In the genomic region with DNA sequence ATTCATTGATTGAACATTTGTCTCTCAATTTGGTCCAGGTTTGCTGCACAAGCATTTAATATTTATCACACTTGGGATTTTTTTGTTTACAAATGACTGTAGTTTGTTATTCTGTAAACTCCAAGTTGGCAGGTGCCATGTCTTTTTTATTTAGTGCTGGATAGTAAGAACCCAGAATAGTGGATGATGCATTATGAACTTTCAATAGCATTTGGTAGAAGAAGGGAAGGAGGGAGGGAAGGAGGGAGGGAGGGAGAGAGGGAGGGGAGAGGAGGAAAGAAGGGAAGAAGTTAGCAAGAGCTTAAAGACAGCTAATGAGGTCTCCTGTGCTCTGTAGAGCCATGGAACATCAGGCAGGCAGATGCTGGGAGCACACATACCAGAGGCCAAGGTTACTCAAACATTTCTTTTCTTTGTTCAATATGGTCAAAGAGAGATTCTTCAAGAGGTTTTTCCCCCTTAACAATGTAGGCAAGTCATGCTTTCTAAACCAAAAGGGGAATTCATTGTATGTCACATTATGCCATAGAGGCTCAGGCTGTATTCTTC, we compare ENCODE assay signal across 13 cellular contexts. TPM values are rescaled to one million over a fixed set of nuclear protein-coding genes. Genes with fewer than 3 reads are reported as not detected.
DNase-seq lines count a peak whose midpoint lies in the region; ATAC-seq, FAIRE-seq and TF ChIP-seq lines count a peak whose summit lies in the region.
"Had no signal": no experiment of that assay in that cellular context is flagged by ENCODE, and none has a peak within 500 bp of the region (broad histone marks: within the 10 kb centered on the region; RNA-seq: fewer than 3 reads in every experiment).

No MANE protein-coding gene starts in this region.

- no peak overlapping the region for H3K27ac ChIP-seq in HepG2 (ENCODE audit: extremely low read length, insufficient read depth, low read length)
- no peak overlapping the region for H3K27ac ChIP-seq in right lobe of liver
- peak overlapping the region; percentile 55 for H3K27ac ChIP-seq in caudate nucleus (ENCODE audit: low read depth, low read length)
- H3K27ac ChIP-seq in psoas muscle, result no peak overlapping the region
- H3K27ac ChIP-seq in smooth muscle cell (ENCODE audit: low read depth), result no peak overlapping the region
- H3K27ac ChIP-seq: HL-60 had no signal

- H3K4me3 ChIP-seq in HepG2 (replicated peaks in 1 of 3; ENCODE audit: insufficient read depth in 1 of 3, low read depth in 2 of 3, low read length in 3 of 3) (no peak overlapping the region), right lobe of liver (no peak overlapping the region), psoas muscle (no peak overlapping the region), smooth muscle cell (no peak overlapping the region)

- no peaks in the 10 kb centered on the region for H3K9me3 Mint-ChIP-seq in activated CD4-positive, alpha-beta memory T cell treated with anti-CD3 and anti-CD28 coated beads, Interleukin-2, amount 10 ng/mL, durations not matched to agents 7 days and 5 days
- H3K9me3 Mint-ChIP-seq in natural killer cell, result no peaks in the 10 kb centered on the region

- POLR2A ChIA-PET in HepG2 (lab: Yijun Ruan, JAX), result no interaction called here
- POLR2A ChIA-PET in activated CD4-positive, alpha-beta memory T cell treated with anti-CD3 and anti-CD28 coated beads, Interleukin-2, amount 10 ng/mL, durations not matched to agents 7 days and 5 days (lab: Charles Lee), result no interaction called here

- no peak for DNase-seq in HepG2 (ENCODE audit: low spot score)
- DNase-seq in right lobe of liver, result no peak
- no peak for DNase-seq in caudate nucleus (lab: John Stamatoyannopoulos, UW)
- no peak for DNase-seq in psoas muscle
- no peak for DNase-seq in activated CD4-positive, alpha-beta memory T cell treated with anti-CD3 and anti-CD28 coated beads, Interleukin-2, amount 10 ng/mL, durations not matched to agents 7 days and 5 days
- no peak for DNase-seq in smooth muscle cell (lab: John Stamatoyannopoulos, UW; ENCODE audit: unreplicated experiment)
- DNase-seq in natural killer cell, result no peak
- DNase-seq: CD8-positive, alpha-beta memory T cell; DMS53; GF-D8 had no signal

- H3K9ac ChIP-seq in HepG2 (ENCODE audit: insufficient read depth, low read depth, low read length) (no peak overlapping the region), smooth muscle cell (ENCODE audit: low read depth) (no peak overlapping the region)

- H3F3A ChIP-seq in smooth muscle cell (ENCODE audit: low read depth), result no peaks in the 10 kb centered on the region

- no peaks in the 10 kb centered on the region for H3K27me3 Mint-ChIP-seq in activated CD4-positive, alpha-beta memory T cell treated with anti-CD3 and anti-CD28 coated beads, Interleukin-2, amount 10 ng/mL, durations not matched to agents 7 days and 5 days
- H3K27me3 Mint-ChIP-seq in natural killer cell (ENCODE audit: low read depth in 2 of 2), result peaks cover 7 to 14% of the 10 kb centered on the region in 2 donors
- H3K27me3 Mint-ChIP-seq: CD8-positive, alpha-beta memory T cell had no signal

- no peak for TF ChIP-seq RAD21 in HepG2 (CRISPR knock-in tag; IDR thresholded peaks at IDR 0.05)

- H3K4me3 Mint-ChIP-seq in activated CD4-positive, alpha-beta memory T cell treated with anti-CD3 and anti-CD28 coated beads, Interleukin-2, amount 10 ng/mL, durations not matched to agents 7 days and 5 days, result no peak overlapping the region
- no peak overlapping the region for H3K4me3 Mint-ChIP-seq in natural killer cell
- H3K4me3 Mint-ChIP-seq: CD8-positive, alpha-beta memory T cell had no signal

- H4K20me1 ChIP-seq in HepG2 (ENCODE audit: insufficient read depth, low read length), result no peaks in the 10 kb centered on the region
- H4K20me1 ChIP-seq in smooth muscle cell (ENCODE audit: low read depth), result no peaks in the 10 kb centered on the region

- in situ Hi-C loops in HepG2 (cut with HindIII; ENCODE audit: extremely low pct_ligation_motif_present, low pct_unique_long_range_greater_than_20kb), result no loop called here

- CTCF ChIA-PET in HepG2 (lab: Yijun Ruan, JAX; ENCODE audit: low intra/inter-chr PET ratio, low total read pairs), result no interaction called here
- CTCF ChIA-PET in activated CD4-positive, alpha-beta memory T cell treated with anti-CD3 and anti-CD28 coated beads, Interleukin-2, amount 10 ng/mL, durations not matched to agents 7 days and 5 days (lab: Charles Lee), result no interaction called here

- H3K4me2 ChIP-seq in HepG2 (ENCODE audit: low read depth, low read length), result no peak overlapping the region
- H3K4me2 ChIP-seq in smooth muscle cell, result no peak overlapping the region

- no peak overlapping the region for H2AFZ ChIP-seq in HepG2 (ENCODE audit: low read length)
- no peak overlapping the region for H2AFZ ChIP-seq in smooth muscle cell (ENCODE audit: low read depth)

- BruUV-seq in HepG2 (replicated peaks; lab: Mats Ljungman, UMichigan), result no TSS peak

- H3K9me3 ChIP-seq in HepG2 (ENCODE audit: low read length) (no peaks in the 10 kb centered on the region), right lobe of liver (no peaks in the 10 kb centered on the region), psoas muscle (no peaks in the 10 kb centered on the region), smooth muscle cell (replicated peaks; ENCODE audit: low read depth) (no peaks in the 10 kb centered on the region)

- no peaks in the 10 kb centered on the region for H3K79me2 ChIP-seq in HepG2 (ENCODE audit: insufficient read depth, low read length)
- no peaks in the 10 kb centered on the region for H3K79me2 ChIP-seq in smooth muscle cell (ENCODE audit: low read depth)

- H3K4me1 ChIP-seq in HepG2 (ENCODE audit: insufficient read depth, low read length) (no peaks in the 10 kb centered on the region), right lobe of liver (no peaks in the 10 kb centered on the region), psoas muscle (peaks cover 3% of the 10 kb centered on the region), smooth muscle cell (ENCODE audit: low read depth) (no peaks in the 10 kb centered on the region)

- FAIRE-seq in HepG2 (lab: Jason Lieb, UNC), result no peak
- FAIRE-seq: H54 had no signal

- no peaks in the 10 kb centered on the region for H3K4me1 Mint-ChIP-seq in activated CD4-positive, alpha-beta memory T cell treated with anti-CD3 and anti-CD28 coated beads, Interleukin-2, amount 10 ng/mL, durations not matched to agents 7 days and 5 days
- no peaks in the 10 kb centered on the region for H3K4me1 Mint-ChIP-seq in natural killer cell
- H3K4me1 Mint-ChIP-seq: CD8-positive, alpha-beta memory T cell had no signal

- TF ChIP-seq POLR2A in HepG2 (IDR thresholded peaks at IDR 0.05; ENCODE audit: insufficient read depth in 1 of 2, low read depth in 2 of 2, low read length in 2 of 2) (no peak), right lobe of liver (IDR thresholded peaks at IDR 0.05) (no peak)

- no peaks in the 10 kb centered on the region for H3K36me3 Mint-ChIP-seq in activated CD4-positive, alpha-beta memory T cell treated with anti-CD3 and anti-CD28 coated beads, Interleukin-2, amount 10 ng/mL, durations not matched to agents 7 days and 5 days (ENCODE audit: low read depth)
- no peaks in the 10 kb centered on the region for H3K36me3 Mint-ChIP-seq in natural killer cell
- H3K36me3 Mint-ChIP-seq: CD8-positive, alpha-beta memory T cell had no signal

- TF ChIP-seq CTCF in HepG2 (CRISPR knock-in tag; IDR thresholded peaks at IDR 0.05) (no peak), right lobe of liver (IDR thresholded peaks at IDR 0.05) (no peak), psoas muscle (IDR thresholded peaks at IDR 0.05) (no peak), smooth muscle cell (IDR thresholded peaks at IDR 0.05; ENCODE audit: borderline replicate concordance, insufficient read depth, poor library complexity, severe bottlenecking) (no peak), natural killer cell (IDR thresholded peaks at IDR 0.05) (no peak)

- TF ChIP-seq EP300 in HepG2 (IDR thresholded peaks at IDR 0.05; ENCODE audit: low read depth in 2 of 2, low read length in 2 of 2), result no peak
- TF ChIP-seq EP300 in HepG2 (CRISPR knock-in tag; IDR thresholded peaks at IDR 0.05; ENCODE audit: borderline replicate concordance), result no peak

- H3K27ac Mint-ChIP-seq in activated CD4-positive, alpha-beta memory T cell treated with anti-CD3 and anti-CD28 coated beads, Interleukin-2, amount 10 ng/mL, durations not matched to agents 7 days and 5 days, result no peak overlapping the region
- no peak overlapping the region for H3K27ac Mint-ChIP-seq in natural killer cell
- H3K27ac Mint-ChIP-seq: CD8-positive, alpha-beta memory T cell had no signal

- ATAC-seq in HepG2 (no peak), right lobe of liver (no peak), psoas muscle (peak; percentile 69 to 83 (median 76)), natural killer cell (no peak)
- ATAC-seq: HCT116 had no signal

- H3K36me3 ChIP-seq in HepG2 (replicated peaks in 1 of 2; ENCODE audit: control insufficient read depth in 1 of 2, insufficient read depth in 2 of 2, low read length in 2 of 2), result no peaks in the 10 kb centered on the region
- no peaks in the 10 kb centered on the region for H3K36me3 ChIP-seq in right lobe of liver
- no peaks in the 10 kb centered on the region for H3K36me3 ChIP-seq in psoas muscle (ENCODE audit: insufficient read depth in 1 of 2, low read depth in 1 of 2)
- H3K36me3 ChIP-seq in smooth muscle cell (ENCODE audit: low read depth), result no peaks in the 10 kb centered on the region

- H3K27me3 ChIP-seq in HepG2 (ENCODE audit: control insufficient read depth in 1 of 2, insufficient read depth in 2 of 2, low read length in 2 of 2) (no peaks in the 10 kb centered on the region), right lobe of liver (no peaks in the 10 kb centered on the region), psoas muscle (ENCODE audit: insufficient read depth in 3 of 3, low read length in 2 of 3) (no peaks in the 10 kb centered on the region), smooth muscle cell (ENCODE audit: low read depth) (peaks cover 17% of the 10 kb centered on the region)

- intact Hi-C loops in HepG2 (cut with micrococcal nuclease; ENCODE audit: unreplicated experiment), result no loop called here
- intact Hi-C loops in right lobe of liver (cut with DNase I), result no loop called here
- intact Hi-C loops in psoas muscle (cut with DNase I), result no loop called here
- intact Hi-C loops in natural killer cell (cut with micrococcal nuclease), result no loop called here

RNA-seq across cellular contexts. Expression of gene PDK4, which starts 25.8 kb away (rescaled TPM):
- total RNA-seq in HepG2 (2016; rRNA removed; fragmentation: Illumina TruSeq; extraction: Trizol) (not detected in 2 replicates), right lobe of liver (100 to 1,000 TPM in 1 of 6 experiments, 10 to 100 TPM in 4, 1 to 10 TPM in 1; 7.9 to 109 (median 79.0) TPM), psoas muscle (1,000 to 10,000 TPM in 2 of 4 donors, 100 to 1,000 TPM in 2; 386 to 3,046 (median 1,769) TPM), smooth muscle cell (not detected in 2 replicates), natural killer cell (1 to 10 TPM in 2 of 3 donors, under 1 TPM in 1; 0.78 to 3.8 (median 2.3) TPM)
- total RNA-seq in HepG2 (2016; cell fraction: cytosol; rRNA removed; fragmentation: Illumina TruSeq; extraction: Trizol; ENCODE audit: low read depth), result not detected in 2 replicates
- total RNA-seq in HepG2 (2016; cell fraction: insoluble cytoplasmic fraction; rRNA removed; fragmentation: Illumina TruSeq; extraction: Trizol), result not detected in 2 replicates
- 0.19 TPM in 1 of 2 replicates, not detected in the other for total RNA-seq in HepG2 (2016; cell fraction: membrane; rRNA removed; fragmentation: Illumina TruSeq; extraction: Trizol)
- total RNA-seq in HepG2 (2016; cell fraction: nucleus; rRNA removed; fragmentation: Illumina TruSeq; extraction: Trizol), result not detected in 2 replicates
- polyA plus RNA-seq in HepG2 (2011; rRNA removed) (0.03 and 0.04 TPM in 2 replicates), psoas muscle (1,000 to 10,000 TPM in 2 of 3 donors, 100 to 1,000 TPM in 1; 174 to 2,971 (median 2,751) TPM), smooth muscle cell (0.37 TPM in 1 of 2 replicates, not detected in the other)
- 0.03 and 0.05 TPM in 2 replicates for polyA plus RNA-seq in HepG2 (2011; cell fraction: cytosol; rRNA removed)
- polyA plus RNA-seq in HepG2 (2011; cell fraction: nucleus; rRNA removed), result not detected in 2 replicates
- not detected in 2 replicates for polyA plus RNA-seq in HepG2 (2012)
- not detected in 2 replicates for polyA plus RNA-seq in HepG2 (2016; cell fraction: cytosol; fragmentation: Illumina TruSeq; extraction: Trizol; ENCODE audit: low read depth)
- 0.05 TPM in 1 of 2 replicates, not detected in the other for polyA plus RNA-seq in HepG2 (2016; cell fraction: insoluble cytoplasmic fraction; fragmentation: Illumina TruSeq; extraction: Trizol; ENCODE audit: low read depth)
- polyA plus RNA-seq in HepG2 (2016; cell fraction: membrane; fragmentation: Illumina TruSeq; extraction: Trizol; ENCODE audit: low read depth), result not detected in 2 replicates
- polyA plus RNA-seq in HepG2 (2016; cell fraction: nucleus; fragmentation: Illumina TruSeq; extraction: Trizol; ENCODE audit: insufficient read depth, low read depth), result not detected in 2 replicates
- 74.9 TPM in 1 of 2 replicates, not detected in the other for polyA minus RNA-seq in HepG2 (2011; rRNA and poly(A)+ RNA removed; ENCODE audit: low replicate concordance)
- polyA minus RNA-seq in HepG2 (2011; cell fraction: cytosol; rRNA and poly(A)+ RNA removed), result 0.30 and 0.88 TPM in 2 replicates
- polyA minus RNA-seq in HepG2 (2011; cell fraction: nucleus; rRNA and poly(A)+ RNA removed), result not detected in 2 replicates
- total RNA-seq in activated CD4-positive, alpha-beta memory T cell treated with anti-CD3 and anti-CD28 coated beads, Interleukin-2, amount 10 ng/mL, durations not matched to agents 7 days and 5 days, result not detected
- polyA plus RNA-seq: CD8-positive, alpha-beta memory T cell had no signal

Comparison
In these comparisons a context has a peak if more than half of its experiments do, and no peak if none do; other contexts are left out.
1. ATAC-seq: peak in psoas muscle (4 of 4); none in HepG2 (single experiment), right lobe of liver (0 of 4) and natural killer cell (0 of 3).